Comparison of ENCODE assay signal across 10 cellular contexts in the genomic region with DNA sequence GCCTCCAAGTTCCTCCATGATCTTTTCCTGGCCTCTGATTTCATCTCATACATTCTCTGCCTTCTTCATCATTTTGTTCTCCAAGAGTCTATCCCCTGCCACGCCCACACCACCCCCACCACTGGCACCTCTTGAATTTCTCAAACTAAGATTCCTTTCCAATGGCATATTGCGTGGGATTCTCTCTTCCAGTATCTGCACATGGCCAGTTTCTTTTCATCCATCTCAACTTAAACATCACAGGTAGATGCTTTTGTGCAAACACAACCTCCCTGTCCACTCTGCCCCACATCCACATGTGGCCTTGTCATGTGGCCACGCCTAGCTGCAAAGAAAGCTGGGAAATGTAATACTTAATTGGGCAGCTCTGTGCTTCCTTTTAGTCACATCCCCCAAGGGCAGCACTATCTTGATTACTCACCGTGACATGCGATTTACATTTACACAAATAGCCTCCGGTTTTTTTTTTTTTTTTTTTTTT. TPM values are rescaled to one million over a fixed set of nuclear protein-coding genes. Genes with fewer than 3 reads are reported as not detected.
DNase-seq lines count a peak whose midpoint lies in the region; ATAC-seq and TF ChIP-seq lines count a peak whose summit lies in the region.
"Had no signal": no experiment of that assay in that cellular context is flagged by ENCODE, and none has a peak within 500 bp of the region (broad histone marks: within the 10 kb centered on the region; RNA-seq: fewer than 3 reads in every experiment).

No MANE protein-coding gene starts in this region.

- DNase-seq in MCF 10A (ENCODE audit: unreplicated experiment) = peak; percentile 97
- DNase-seq in breast epithelium (ENCODE audit: low spot score in 2 of 2) = no peak
- no peak for DNase-seq in Panc1 (ENCODE audit: low read depth, low spot score)
- DNase-seq in dermis blood vessel endothelial cell = peak; percentile 50
- DNase-seq in NCI-H2029 (lab: John Stamatoyannopoulos, UW) = no peak
- DNase-seq in ovary = no peak
- DNase-seq: left cardiac atrium; stimulated activated CD8-positive, alpha-beta memory T cell treated with anti-CD3 and anti-CD28 coated beads, Interleukin-4, amount 100 ng/mL, for 48 hours had no signal

- peaks cover 19% of the 10 kb centered on the region for H3K36me3 Mint-ChIP-seq in MCF 10A (ENCODE audit: insufficient read depth, unreplicated experiment)
- peaks cover 40% of the 10 kb centered on the region for H3K36me3 Mint-ChIP-seq in stimulated activated memory B cell treated with anti-CD40 and anti-IgM and Interleukin-4, amounts not matched to agents 10 μg/mL and 1 μg/mL and 100 μg/mL, for 72 hours

- H3K27ac ChIP-seq in breast epithelium (no peak overlapping the region), Panc1 (ENCODE audit: low read length) (peak overlapping the region; percentile 52; the same call in 1 of the 2 replicates), ovary (no peak overlapping the region)

- H3K27me3 Mint-ChIP-seq in MCF 10A (ENCODE audit: insufficient read depth, unreplicated experiment) = no peaks in the 10 kb centered on the region
- H3K27me3 Mint-ChIP-seq in stimulated activated memory B cell treated with anti-CD40 and anti-IgM and Interleukin-4, amounts not matched to agents 10 μg/mL and 1 μg/mL and 100 μg/mL, for 72 hours = no peaks in the 10 kb centered on the region

- 91 to 93% (median 93%) methylated on average over 6 of the region's 6 CpGs for WGBS in ovary, 3 donors

- POLR2A ChIA-PET in MCF 10A (lab: Yijun Ruan, JAX) = interaction anchor here (0.5 to 5.0 kb wide), 14 partner anchors 29 to 233 kb away, joined by 3 to 78 read pairs (median 4); a partner anchor contains a TSS
- POLR2A ChIA-PET in Panc1 (lab: Charles Lee) = no interaction called here

- H3K9me3 ChIP-seq in breast epithelium (no peaks in the 10 kb centered on the region), Panc1 (ENCODE audit: control insufficient read depth, insufficient read depth, low read depth, low read length) (no peaks in the 10 kb centered on the region), ovary (no peaks in the 10 kb centered on the region)

- intact Hi-C loops in MCF 10A (cut with micrococcal nuclease) (no loop called here), breast epithelium (cut with DNase I; ENCODE audit: low total_unique reads) (loop anchor here (10.0 kb wide), 1 partner anchor 185 kb away; no protein-coding TSS in a partner anchor), Panc1 (cut with micrococcal nuclease; ENCODE audit: unreplicated experiment) (loop anchor here (10.0 kb wide), 2 partner anchors 75 to 235 kb away; no protein-coding TSS in a partner anchor), ovary (cut with DNase I) (loop anchor here in 2 of 4 donors (10.0 kb wide), 2 partner anchors 105 to 225 kb away; no protein-coding TSS in a partner anchor)

- H3K27ac Mint-ChIP-seq in MCF 10A (ENCODE audit: low read depth, unreplicated experiment) = peak overlapping the region; percentile 91
- H3K27ac Mint-ChIP-seq in stimulated activated memory B cell treated with anti-CD40 and anti-IgM and Interleukin-4, amounts not matched to agents 10 μg/mL and 1 μg/mL and 100 μg/mL, for 72 hours = peak overlapping the region; percentile 91

- ATAC-seq in Panc1 = peak; percentile 76
- peak; percentile 92 for ATAC-seq in stimulated activated memory B cell treated with anti-CD40 and anti-IgM and Interleukin-4, amounts not matched to agents 10 μg/mL and 1 μg/mL and 100 μg/mL, for 72 hours
- no peak for ATAC-seq in GM21737 (IDR thresholded peaks at IDR 0.05; ENCODE audit: unreplicated experiment)
- ATAC-seq: left cardiac atrium had no signal

- TF ChIP-seq POLR2A in breast epithelium (IDR thresholded peaks at IDR 0.05) (no peak), ovary (IDR thresholded peaks at IDR 0.05) (no peak)

- H3K4me1 ChIP-seq in breast epithelium (no peaks in the 10 kb centered on the region), Panc1 (ENCODE audit: control insufficient read depth, insufficient read depth, low read length) (peaks cover 11% of the 10 kb centered on the region), ovary (ENCODE audit: insufficient read depth) (no peaks in the 10 kb centered on the region)

- BruUV-seq in MCF 10A (replicated peaks; lab: Mats Ljungman, UMichigan) = no TSS peak
- no TSS peak for BruUV-seq in Panc1 (replicated peaks; lab: Mats Ljungman, UMichigan)

- no peak overlapping the region for H3K4me3 Mint-ChIP-seq in MCF 10A (ENCODE audit: unreplicated experiment)
- H3K4me3 Mint-ChIP-seq in stimulated activated memory B cell treated with anti-CD40 and anti-IgM and Interleukin-4, amounts not matched to agents 10 μg/mL and 1 μg/mL and 100 μg/mL, for 72 hours = peak overlapping the region; percentile 9

- CTCF ChIA-PET in MCF 10A (lab: Yijun Ruan, JAX) (interaction anchor here (0.6 to 2.2 kb wide), 3 partner anchors 64 to 117 kb away, joined by 3 to 10 read pairs (median 4); no protein-coding TSS in a partner anchor), Panc1 (lab: Charles Lee) (no interaction called here)

- no peaks in the 10 kb centered on the region for H3K27me3 ChIP-seq in breast epithelium
- H3K27me3 ChIP-seq in Panc1 (ENCODE audit: control insufficient read depth, insufficient read depth, low read length) = no peaks in the 10 kb centered on the region
- H3K27me3 ChIP-seq in ovary = no peaks in the 10 kb centered on the region

- peaks cover 22% of the 10 kb centered on the region for H3K4me1 Mint-ChIP-seq in MCF 10A (ENCODE audit: insufficient read depth, unreplicated experiment)
- peaks cover 41% of the 10 kb centered on the region for H3K4me1 Mint-ChIP-seq in stimulated activated memory B cell treated with anti-CD40 and anti-IgM and Interleukin-4, amounts not matched to agents 10 μg/mL and 1 μg/mL and 100 μg/mL, for 72 hours

- H3K36me3 ChIP-seq in breast epithelium = no peaks in the 10 kb centered on the region
- no peaks in the 10 kb centered on the region for H3K36me3 ChIP-seq in Panc1 (ENCODE audit: control insufficient read depth, insufficient read depth, low read length)
- H3K36me3 ChIP-seq in ovary = no peaks in the 10 kb centered on the region

- in situ Hi-C loops in Panc1 (cut with HindIII; ENCODE audit: low pct_unique_long_range_greater_than_20kb, low sequenced_read_pairs) = no loop called here

- no peak overlapping the region for H3K4me3 ChIP-seq in breast epithelium
- no peak overlapping the region for H3K4me3 ChIP-seq in Panc1 (ENCODE audit: low read depth in 2 of 2, low read length in 2 of 2)
- H3K4me3 ChIP-seq in ovary = no peak overlapping the region

- H3K9me3 Mint-ChIP-seq in MCF 10A (ENCODE audit: unreplicated experiment) = no peaks in the 10 kb centered on the region
- peaks cover 18% of the 10 kb centered on the region for H3K9me3 Mint-ChIP-seq in stimulated activated memory B cell treated with anti-CD40 and anti-IgM and Interleukin-4, amounts not matched to agents 10 μg/mL and 1 μg/mL and 100 μg/mL, for 72 hours

- TF ChIP-seq EP300 in ovary (IDR thresholded peaks at IDR 0.05) = no peak

- no peak for TF ChIP-seq CTCF in MCF 10A (IDR thresholded peaks at IDR 0.05; ENCODE audit: unreplicated experiment)
- TF ChIP-seq CTCF in breast epithelium (IDR thresholded peaks at IDR 0.05) = no peak
- no peak for TF ChIP-seq CTCF in Panc1 (IDR thresholded peaks at IDR 0.05)
- TF ChIP-seq CTCF in ovary (IDR thresholded peaks at IDR 0.05) = no peak

RNA-seq across cellular contexts. Expression of a gene that starts 33.4 kb away (rescaled TPM):
- 126 and 127 TPM in 2 replicates for total RNA-seq in MCF 10A (2022)
- 10 to 100 TPM; 40.6 to 47.7 (median 41.4) TPM for total RNA-seq in breast epithelium
- total RNA-seq in Panc1 (2021; ENCODE audit: unreplicated experiment) = 50.7 TPM
- 26.6 TPM for polyA plus RNA-seq in Panc1 (2012; ENCODE audit: insufficient read length)
- total RNA-seq in dermis blood vessel endothelial cell = 35.9 and 59.4 TPM in 2 replicates
- 10 to 100 TPM; 20.3 to 40.7 (median 31.2) TPM for total RNA-seq in ovary
- 10 to 100 TPM in 1 of 2 donors, 1 to 10 TPM in 1; 8.3 to 23.5 TPM for polyA plus RNA-seq in ovary

Comparison
In these comparisons a context has a peak if more than half of its experiments do, and no peak if none do; other contexts are left out.
1. DNase-seq: peak in MCF 10A (single experiment) and dermis blood vessel endothelial cell (single experiment); none in breast epithelium (0 of 2), Panc1 (single experiment), NCI-H2029 (single experiment) and ovary (0 of 5).